Comparison of ENCODE assay signal across 10 cellular contexts in genomic region chr6:25815194-25815593, GRCh38. TPM values are rescaled to one million over a fixed set of nuclear protein-coding genes. Genes with fewer than 3 reads are reported as not detected.
"Had no signal": no experiment of that assay in that cellular context is flagged by ENCODE, and none has a peak within 500 bp of the region (broad histone marks: within the 10 kb centered on the region; RNA-seq: fewer than 3 reads in every experiment).

No MANE protein-coding gene starts in this region.

- H3K27ac Mint-ChIP-seq: IgD-negative memory B cell had no signal

- H3K9ac ChIP-seq: KMS-11 had no signal

- H3K4me2 ChIP-seq: KMS-11 had no signal

- DNase-seq: IMR-90, Karpas-422, KBM-7, KG1 had no signal

- FAIRE-seq: HTR-8/SVneo had no signal

- H3K4me3 Mint-ChIP-seq: IgD-negative memory B cell had no signal

- H3K27ac ChIP-seq: HL-60, KMS-11 had no signal

RNA-seq across cellular contexts. Expression of gene SLC17A1, which starts 16.7 kb away (rescaled TPM):
- total RNA-seq: HT-29, HT1080, IMR-90 had no signal
- polyA plus RNA-seq: IgD-negative memory B cell, IMR-90 had no signal

RNA-seq across cellular contexts. Expression of gene SLC17A3, which starts 58.8 kb away (rescaled TPM):
- total RNA-seq: HT-29, HT1080, IMR-90 had no signal
- polyA plus RNA-seq: IgD-negative memory B cell, IMR-90 had no signal
